ENCODE assay signal across 20 cellular contexts in genomic region chr5:5470933-5471332, GRCh38.
"Had no signal": no experiment of that assay in that cellular context is flagged by ENCODE, and none has a peak within 500 bp of the region (broad histone marks: within the 10 kb centered on the region; RNA-seq: fewer than 3 reads in every experiment).

No MANE protein-coding gene starts in this region.

- ATAC-seq: heart left ventricle; left colon; left ventricle myocardium superior; naive thymus-derived CD4-positive, alpha-beta T cell; sciatic nerve had no signal

- H3K27me3 Mint-ChIP-seq: naive thymus-derived CD4-positive, alpha-beta T cell had no signal

- H3K36me3 ChIP-seq: prostate gland had no signal

- H3K27ac Mint-ChIP-seq: nephron progenitor cell had no signal

- H3K4me3 Mint-ChIP-seq: naive thymus-derived CD4-positive, alpha-beta T cell; nephron progenitor cell had no signal

- H2AFZ ChIP-seq: parathyroid adenoma had no signal

- H3K9ac ChIP-seq: parathyroid adenoma had no signal

- H3K27ac ChIP-seq: coronary artery, heart left ventricle, parathyroid adenoma, prostate gland, stomach, thoracic aorta, transverse colon had no signal

- H3K9me3 ChIP-seq: heart left ventricle, prostate gland, stomach, thoracic aorta, transverse colon had no signal

- H3K4me1 Mint-ChIP-seq: naive thymus-derived CD4-positive, alpha-beta T cell; nephron progenitor cell had no signal

- H3K4me1 ChIP-seq: heart left ventricle, parathyroid adenoma, prostate gland, stomach, transverse colon had no signal

- DNase-seq: effector CD4-positive, alpha-beta T cell; heart left ventricle; hippocampal formation; left colon; left ventricle myocardium superior; mesendoderm; naive thymus-derived CD4-positive, alpha-beta T cell; nephron progenitor cell; stimulated activated CD4-positive, alpha-beta T cell treated with anti-CD3 and anti-CD28 coated beads, Interleukin-2, amount 100 ng/mL, for 24 hours; stimulated activated CD4-positive, alpha-beta T cell treated with anti-CD3 and anti-CD28 coated beads, Interleukin-4, amount 100 ng/mL, for 4 hours; stimulated activated naive CD4-positive, alpha-beta T cell; stomach; substantia nigra; transverse colon had no signal

- H3K4me3 ChIP-seq: coronary artery, heart left ventricle, lung, prostate gland, stomach, thoracic aorta, transverse colon had no signal

- H3K79me2 ChIP-seq: parathyroid adenoma had no signal

- H3K27me3 ChIP-seq: heart left ventricle, stomach, transverse colon had no signal

- H3K9me3 Mint-ChIP-seq: naive thymus-derived CD4-positive, alpha-beta T cell; nephron progenitor cell had no signal
